9 cellular contexts compared by ENCODE assay signal in genomic region chr18:500230-500555, GRCh38. TPM values are rescaled to one million over a fixed set of nuclear protein-coding genes. Genes with fewer than 3 reads are reported as not detected.
DNase-seq lines count a peak whose midpoint lies in the region; ATAC-seq and TF ChIP-seq lines count a peak whose summit lies in the region.
"Had no signal": no experiment of that assay in that cellular context is flagged by ENCODE, and none has a peak within 500 bp of the region (broad histone marks: within the 10 kb centered on the region; RNA-seq: fewer than 3 reads in every experiment).

No MANE protein-coding gene starts in this region.

- H3K27ac Mint-ChIP-seq in stimulated activated naive B cell treated with anti-CD40 and anti-IgM and Interleukin-4, amounts not matched to agents 10 μg/mL and 1 μg/mL and 100 μg/mL, for 72 hours, result no peak overlapping the region

- peaks cover 40% of the 10 kb centered on the region for H3K27me3 ChIP-seq in H7 (ENCODE audit: control insufficient read depth, insufficient read depth, low read length)
- peaks cover 0 to 14% of the 10 kb centered on the region in 2 donors for H3K27me3 ChIP-seq in breast epithelium

- peak overlapping the region; percentile 56 for H3K4me3 ChIP-seq in H7 (ENCODE audit: insufficient read depth, low read depth, low read length)
- peak overlapping the region; percentile 58 to 71 (median 67) for H3K4me3 ChIP-seq in breast epithelium

- peak; percentile 77 for DNase-seq in H7
- no peak for DNase-seq in breast epithelium (ENCODE audit: low spot score in 2 of 2)
- peak; percentile 50 for DNase-seq in iris pigment epithelial cell (ENCODE audit: low read depth)
- no peak for DNase-seq in stimulated activated naive B cell treated with anti-CD40 and anti-IgM and Interleukin-4, amounts not matched to agents 10 μg/mL and 1 μg/mL and 100 μg/mL, for 72 hours
- DNase-seq in SKM-1 (lab: John Stamatoyannopoulos, UW; ENCODE audit: unreplicated experiment), result no peak
- DNase-seq in NCI-H1105 (lab: John Stamatoyannopoulos, UW), result no peak
- DNase-seq in activated CD4-positive, alpha-beta T cell treated with anti-CD3 and anti-CD28 coated beads, Interleukin-2, amount 50 U/mL, for 1 hour, result no peak
- DNase-seq in NCI-H2107 treated with DMSO at 0.1 percent for 48 hours (lab: John Stamatoyannopoulos, UW; ENCODE audit: unreplicated experiment), result no peak
- DNase-seq: NCI-H774 had no signal

- TF ChIP-seq POLR2A in breast epithelium (IDR thresholded peaks at IDR 0.05), result no peak

- H3K27ac ChIP-seq in breast epithelium, result peak overlapping the region in 1 of 2 donors; percentile 3

- peak in 1 of 2 donors; percentile 12 for ATAC-seq in stimulated activated naive B cell treated with anti-CD40 and anti-IgM and Interleukin-4, amounts not matched to agents 10 μg/mL and 1 μg/mL and 100 μg/mL, for 72 hours (replicated peaks)

- peaks cover 2 to 22% of the 10 kb centered on the region in 2 donors for H3K4me1 Mint-ChIP-seq in stimulated activated naive B cell treated with anti-CD40 and anti-IgM and Interleukin-4, amounts not matched to agents 10 μg/mL and 1 μg/mL and 100 μg/mL, for 72 hours

- intact Hi-C loops in breast epithelium (cut with DNase I; ENCODE audit: low total_unique reads), result no loop called here

- H3K36me3 ChIP-seq in H7 (replicated peaks; ENCODE audit: control insufficient read depth, insufficient read depth, low read length) (no peaks in the 10 kb centered on the region), breast epithelium (no peaks in the 10 kb centered on the region)

- H3K4me1 ChIP-seq in breast epithelium, result peaks cover 0 to 15% of the 10 kb centered on the region in 2 donors

- H3K27me3 Mint-ChIP-seq in stimulated activated naive B cell treated with anti-CD40 and anti-IgM and Interleukin-4, amounts not matched to agents 10 μg/mL and 1 μg/mL and 100 μg/mL, for 72 hours, result peaks cover 42 to 51% of the 10 kb centered on the region in 2 donors

- no peaks in the 10 kb centered on the region for H3K9me3 Mint-ChIP-seq in stimulated activated naive B cell treated with anti-CD40 and anti-IgM and Interleukin-4, amounts not matched to agents 10 μg/mL and 1 μg/mL and 100 μg/mL, for 72 hours

- H3K9me3 ChIP-seq in breast epithelium, result no peaks in the 10 kb centered on the region

- TF ChIP-seq CTCF in breast epithelium (IDR thresholded peaks at IDR 0.05), result no peak

- peak overlapping the region; percentile 55 to 62 for H3K4me3 Mint-ChIP-seq in stimulated activated naive B cell treated with anti-CD40 and anti-IgM and Interleukin-4, amounts not matched to agents 10 μg/mL and 1 μg/mL and 100 μg/mL, for 72 hours

- H3K36me3 Mint-ChIP-seq in stimulated activated naive B cell treated with anti-CD40 and anti-IgM and Interleukin-4, amounts not matched to agents 10 μg/mL and 1 μg/mL and 100 μg/mL, for 72 hours, result no peaks in the 10 kb centered on the region

RNA-seq across cellular contexts. Expression of gene COLEC12, which starts 0.3 kb away (rescaled TPM):
- total RNA-seq in H7 (2014; rRNA removed; shearing (Covaris generic)), result 1.9 and 8.9 TPM in 2 replicates
- total RNA-seq in breast epithelium, result 10 to 100 TPM; 11.7 to 57.3 (median 14.7) TPM

Comparison
In these comparisons a context has a peak if more than half of its experiments do, and no peak if none do; other contexts are left out.
1. DNase-seq: peak in H7 (single experiment) and iris pigment epithelial cell (single experiment); none in breast epithelium (0 of 2), stimulated activated naive B cell treated with anti-CD40 and anti-IgM and Interleukin-4, amounts not matched to agents 10 μg/mL and 1 μg/mL and 100 μg/mL, for 72 hours (single experiment), SKM-1 (single experiment), NCI-H1105 (single experiment), activated CD4-positive, alpha-beta T cell treated with anti-CD3 and anti-CD28 coated beads, Interleukin-2, amount 50 U/mL, for 1 hour (single experiment) and NCI-H2107 treated with DMSO at 0.1 percent for 48 hours (single experiment).